8 cellular contexts compared by ENCODE assay signal in the genomic region with DNA sequence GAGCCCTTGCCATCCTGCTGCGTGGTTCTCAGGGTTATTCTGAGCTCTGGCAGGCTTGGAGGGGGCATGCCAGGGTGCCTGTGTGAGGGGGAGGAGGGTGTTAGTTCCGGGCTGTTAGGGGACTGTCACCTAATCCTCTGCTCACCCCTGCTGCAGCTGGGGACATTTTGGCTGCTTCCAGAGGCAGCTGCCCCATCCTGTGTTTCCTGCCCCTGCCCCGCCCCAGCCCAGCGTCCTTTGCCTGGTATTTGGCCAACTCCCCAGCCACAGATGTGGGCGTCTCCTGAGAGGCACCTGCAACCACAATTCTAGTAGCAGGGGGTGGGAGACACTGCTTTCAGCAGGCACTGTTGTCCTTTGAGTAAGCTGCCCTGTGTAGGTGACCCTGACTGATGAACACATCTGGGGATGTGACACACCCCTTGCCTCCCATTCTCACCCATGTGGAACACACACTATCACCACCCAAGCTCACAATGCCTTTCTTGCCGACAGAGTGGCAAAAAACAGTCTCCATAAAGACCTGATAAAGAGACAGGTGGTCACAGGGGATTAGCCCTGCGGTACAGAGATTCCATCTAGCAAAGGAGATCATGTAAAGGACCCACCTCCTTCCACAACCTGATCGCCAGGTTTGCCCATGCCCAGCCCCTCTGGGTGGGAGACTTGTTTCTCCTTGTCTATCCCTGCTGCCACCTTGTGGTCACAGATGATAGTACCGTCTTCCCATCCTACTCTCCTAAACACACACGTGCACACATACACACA. TPM values are rescaled to one million over a fixed set of nuclear protein-coding genes. Genes with fewer than 3 reads are reported as not detected.
DNase-seq lines count a peak whose midpoint lies in the region; ATAC-seq and TF ChIP-seq lines count a peak whose summit lies in the region.

A gene (minus strand): TSS at position 48 of the 768 bp plus-strand sequence. CDS start 35 bp downstream, at position 13.

- H3K36me3 ChIP-seq in BLaER1 treated with 17β-estradiol and CSF1 and Interleukin-3, amounts not matched to agents 10 nM and 100 nM = 0 out of 22 replicates have a peak, but pooled peaks cover 0 to 5% (median 0%) of the 10 kb centered on the region in 11 experiments
- H3K36me3 ChIP-seq in HEK293 (ENCODE audit: control insufficient read depth in 2 of 2, insufficient read depth in 1 of 2, low read length in 2 of 2) (peaks cover 0 to 20% of the 10 kb centered on the region in 2 experiments; a peak in 1 of 3 replicates), mesenchymal stem cell (ENCODE audit: control insufficient read depth in 1 of 2, insufficient read depth in 2 of 2, low read depth in 1 of 2, low read length in 2 of 2) (peaks cover 0 to 40% of the 10 kb centered on the region in 2 experiments)

- H3K18ac ChIP-seq in mesenchymal stem cell (ENCODE audit: low read depth in 1 of 2, low read length in 2 of 2) = no peak within 1 kb of the TSS

- H3K27me3 Mint-ChIP-seq in activated CD8-positive, alpha-beta T cell treated with anti-CD3 and anti-CD28 coated beads for 36 hours = no peaks in the 10 kb centered on the region

- POLR2A ChIA-PET in HEK293 (lab: Yijun Ruan, JAX) = interaction anchor here (0.8 to 2.0 kb wide), 3 partner anchors 37 to 113 kb away, joined by 3 to 4 read pairs (median 3); a partner anchor contains a TSS
- POLR2A ChIA-PET in activated CD8-positive, alpha-beta T cell treated with anti-CD3 and anti-CD28 coated beads for 36 hours (lab: Charles Lee) = interaction anchor here (0.6 to 5.8 kb wide), 5 partner anchors 21 to 208 kb away, joined by 3 to 41 read pairs (median 5); a partner anchor contains a TSS

- peak within 1 kb of the TSS; percentile 34 for H3K4me3 Mint-ChIP-seq in activated CD8-positive, alpha-beta T cell treated with anti-CD3 and anti-CD28 coated beads for 36 hours

- H3K9ac ChIP-seq in BLaER1 treated with 17β-estradiol and CSF1 and Interleukin-3, amounts not matched to agents 10 nM and 100 nM = peak within 1 kb of the TSS in 9 of 11 experiments; percentile 3 to 49 (median 29); a peak in 9 of 22 replicates
- H3K9ac ChIP-seq in mesenchymal stem cell (ENCODE audit: low read length) = no peak within 1 kb of the TSS

- peak within 1 kb of the TSS in 4 of 11 experiments; percentile 3 to 44 (median 17); a peak in 6 of 22 replicates for H3K27ac ChIP-seq in BLaER1 treated with 17β-estradiol and CSF1 and Interleukin-3, amounts not matched to agents 10 nM and 100 nM
- H3K27ac ChIP-seq in HEK293 (ENCODE audit: extremely low read depth, low read depth, low read length) = no peak within 1 kb of the TSS
- H3K27ac ChIP-seq in mesenchymal stem cell (ENCODE audit: low read length, poor library complexity, severe bottlenecking) = no peak within 1 kb of the TSS

- H3K4me1 Mint-ChIP-seq in activated CD8-positive, alpha-beta T cell treated with anti-CD3 and anti-CD28 coated beads for 36 hours (ENCODE audit: low read depth) = peaks cover 34% of the 10 kb centered on the region

- peak within 1 kb of the TSS in 1 of 10 experiments; percentile 24; a peak in 1 of 20 replicates for H3K4me3 ChIP-seq in BLaER1 treated with 17β-estradiol and CSF1 and Interleukin-3, amounts not matched to agents 10 nM and 100 nM
- H3K4me3 ChIP-seq in HEK293 (ENCODE audit: low read depth, low read length) (no peak within 1 kb of the TSS), mesenchymal stem cell (ENCODE audit: insufficient read depth in 1 of 2, low read depth in 1 of 2, low read length in 2 of 2) (no peak within 1 kb of the TSS)

- 48% methylated on average over 10 of the region's 10 CpGs for WGBS in mesenchymal stem cell

- no peak within 1 kb of the TSS for H4K91ac ChIP-seq in mesenchymal stem cell (ENCODE audit: low read length)

- peak; percentile 52 for ATAC-seq in activated CD8-positive, alpha-beta T cell treated with anti-CD3 and anti-CD28 coated beads for 36 hours
- ATAC-seq in HG03565 (IDR thresholded peaks at IDR 0.05; ENCODE audit: unreplicated experiment) = no peak

- peaks cover 46 to 59% (median 53%) of the 10 kb centered on the region in 10 experiments for H3K4me1 ChIP-seq in BLaER1 treated with 17β-estradiol and CSF1 and Interleukin-3, amounts not matched to agents 10 nM and 100 nM
- H3K4me1 ChIP-seq in HEK293 (ENCODE audit: control insufficient read depth, insufficient read depth, low read length) = peaks cover 3% of the 10 kb centered on the region; the same call in 1 of the 2 replicates
- peaks cover 2% of the 10 kb centered on the region for H3K4me1 ChIP-seq in mesenchymal stem cell (ENCODE audit: control insufficient read depth, insufficient read depth, low read depth, low read length)

- H2BK12ac ChIP-seq in mesenchymal stem cell (ENCODE audit: low read length in 2 of 2) = no peak within 1 kb of the TSS

- intact Hi-C loops in activated CD8-positive, alpha-beta T cell treated with anti-CD3 and anti-CD28 coated beads for 36 hours (cut with micrococcal nuclease) = loop anchor here (10.0 kb wide), 1 partner anchor 162 kb away; no protein-coding TSS in a partner anchor

- no peak within 1 kb of the TSS for H2AK5ac ChIP-seq in mesenchymal stem cell (ENCODE audit: low read length, severe bottlenecking)

- H2BK5ac ChIP-seq in mesenchymal stem cell (ENCODE audit: low read depth, low read length, poor library complexity, severe bottlenecking) = no peak within 1 kb of the TSS

- H3K79me1 ChIP-seq in mesenchymal stem cell (replicated peaks; ENCODE audit: low read length, poor library complexity, severe bottlenecking) = no peaks in the 10 kb centered on the region

- H3K27me3 ChIP-seq in BLaER1 treated with 17β-estradiol and CSF1 and Interleukin-3, amounts not matched to agents 10 nM and 100 nM = peaks cover 24 to 32% (median 31%) of the 10 kb centered on the region in 11 experiments
- peaks cover 3 to 42% of the 10 kb centered on the region in 2 experiments for H3K27me3 ChIP-seq in mesenchymal stem cell (ENCODE audit: control insufficient read depth in 1 of 2, insufficient read depth in 1 of 2, low read length in 2 of 2)

- no peak within 1 kb of the TSS for H3K14ac ChIP-seq in mesenchymal stem cell (ENCODE audit: low read length in 2 of 2)

- peaks cover 14% of the 10 kb centered on the region for H3K36me3 Mint-ChIP-seq in activated CD8-positive, alpha-beta T cell treated with anti-CD3 and anti-CD28 coated beads for 36 hours (ENCODE audit: low read depth)

- H2BK15ac ChIP-seq in mesenchymal stem cell (ENCODE audit: low read depth, poor library complexity, severe bottlenecking) = no peak within 1 kb of the TSS

- H4K8ac ChIP-seq in mesenchymal stem cell (ENCODE audit: low read length) = no peak within 1 kb of the TSS

- no peak within 1 kb of the TSS for H2BK120ac ChIP-seq in mesenchymal stem cell (ENCODE audit: low read depth, low read length)

- no peak within 1 kb of the TSS for H3K23ac ChIP-seq in mesenchymal stem cell (ENCODE audit: low read length in 2 of 2)

- peak within 1 kb of the TSS; percentile 57 to 89 (median 71) for H3K4me2 ChIP-seq in BLaER1 treated with 17β-estradiol and CSF1 and Interleukin-3, amounts not matched to agents 10 nM and 100 nM
- H3K4me2 ChIP-seq in mesenchymal stem cell (ENCODE audit: low read length, poor library complexity, severe bottlenecking) = no peak within 1 kb of the TSS

- peaks cover 0 to 10% (median 0%) of the 10 kb centered on the region in 11 experiments; a peak in 6 of 22 replicates for H4K20me1 ChIP-seq in BLaER1 treated with 17β-estradiol and CSF1 and Interleukin-3, amounts not matched to agents 10 nM and 100 nM

- H3K9me3 ChIP-seq in BLaER1 treated with 17β-estradiol and CSF1 and Interleukin-3, amounts not matched to agents 10 nM and 100 nM (replicated peaks in 1 of 11) = no peaks in the 10 kb centered on the region
- H3K9me3 ChIP-seq in HEK293 (ENCODE audit: control insufficient read depth, insufficient read depth, low read depth, low read length) (no peaks in the 10 kb centered on the region), mesenchymal stem cell (ENCODE audit: control insufficient read depth, low read length) (no peaks in the 10 kb centered on the region)

- no peaks in the 10 kb centered on the region for H3K9me3 Mint-ChIP-seq in activated CD8-positive, alpha-beta T cell treated with anti-CD3 and anti-CD28 coated beads for 36 hours

- peak; percentile 81 for TF ChIP-seq CTCF in HEK293 (tag by site-specific recombination; IDR thresholded peaks at IDR 0.05)
- TF ChIP-seq CTCF in activated CD8-positive, alpha-beta T cell treated with anti-CD3 and anti-CD28 coated beads for 36 hours (IDR thresholded peaks at IDR 0.05) = peak; percentile 95

- CTCF ChIA-PET in HEK293 (lab: Yijun Ruan, JAX) = interaction anchor here (0.5 to 1.9 kb wide), 28 partner anchors 9 to 828 kb away, joined by 3 to 8 read pairs (median 4); a partner anchor contains a TSS
- CTCF ChIA-PET in activated CD8-positive, alpha-beta T cell treated with anti-CD3 and anti-CD28 coated beads for 36 hours (lab: Charles Lee) = interaction anchor here (0.6 to 2.4 kb wide), 22 partner anchors 11 to 293 kb away, joined by 3 to 19 read pairs (median 4); a partner anchor contains a TSS

- peak; percentile 99 for DNase-seq in NCI-H82 (lab: John Stamatoyannopoulos, UW)
- peak; percentile 91 for DNase-seq in activated CD8-positive, alpha-beta T cell treated with anti-CD3 and anti-CD28 coated beads for 36 hours
- peak; percentile 84 for DNase-seq in ecto neural progenitor cell (ENCODE audit: low spot score)
- peak; percentile 81 for DNase-seq in mesenchymal stem cell
- DNase-seq in stimulated activated CD8-positive, alpha-beta memory T cell treated with anti-CD3 and anti-CD28 coated beads, Interleukin-2, amount 100 ng/mL, for 1 hour (ENCODE audit: low read depth in 2 of 2) = peak; percentile 39 to 62

- H2AFZ ChIP-seq in mesenchymal stem cell (ENCODE audit: low read depth, low read length) = no peak within 1 kb of the TSS

- H3K4ac ChIP-seq in mesenchymal stem cell (ENCODE audit: low read depth in 1 of 2, low read length in 2 of 2) = no peak within 1 kb of the TSS

- peak within 1 kb of the TSS; percentile 75 for H3K27ac Mint-ChIP-seq in activated CD8-positive, alpha-beta T cell treated with anti-CD3 and anti-CD28 coated beads for 36 hours

TF ChIP-seq in HEK293, 187 proteins besides CTCF, POLR2A, EP300 and RAD21 (continues in another document):
- TF ChIP-seq GLIS1 (tag by site-specific recombination; IDR thresholded peaks at IDR 0.05) (0 out of 2 replicates have a peak, but pooled peaks have one; percentile 12), ZNF670 (tag by site-specific recombination; IDR thresholded peaks at IDR 0.05; ENCODE audit: low read depth) (no peak), ZFHX2 (tag by site-specific recombination; conservative IDR thresholded peaks at IDR 0.05) (peak; percentile 72), ZNF292 (tag by site-specific recombination; IDR thresholded peaks at IDR 0.05; ENCODE audit: borderline replicate concordance, low read depth) (no peak), ZNF654 (tag by site-specific recombination; IDR thresholded peaks at IDR 0.05; ENCODE audit: low read depth) (peak; percentile 76), TCF7L2 (IDR thresholded peaks at IDR 0.05; ENCODE audit: borderline replicate concordance, low read depth, low read length) (no peak; the same call in 1 of the 2 replicates), SP3 (tag by site-specific recombination; IDR thresholded peaks at IDR 0.05) (no peak), ZNF2 (tag by site-specific recombination; IDR thresholded peaks at IDR 0.05) (peak; percentile 73; the same call in 1 of the 2 replicates)

RNA-seq across cellular contexts. Expression of the gene that starts here (rescaled TPM):
- under 1 TPM; 0.45 to 0.78 TPM for total RNA-seq in activated CD8-positive, alpha-beta T cell treated with anti-CD3 and anti-CD28 coated beads for 36 hours
- 0.14 TPM for polyA plus RNA-seq in mesenchymal stem cell (2013, experiment 1 of 2)
- polyA plus RNA-seq in mesenchymal stem cell (2013, experiment 2 of 2) = 0.22 TPM

Comparison
In these comparisons a context has a peak if more than half of its experiments do, and no peak if none do; other contexts are left out.
1. Peak in DNase-seq and ATAC-seq in activated CD8-positive, alpha-beta T cell treated with anti-CD3 and anti-CD28 coated beads for 36 hours; RNA of the gene not detected or under 1 TPM.